In the genomic region with DNA sequence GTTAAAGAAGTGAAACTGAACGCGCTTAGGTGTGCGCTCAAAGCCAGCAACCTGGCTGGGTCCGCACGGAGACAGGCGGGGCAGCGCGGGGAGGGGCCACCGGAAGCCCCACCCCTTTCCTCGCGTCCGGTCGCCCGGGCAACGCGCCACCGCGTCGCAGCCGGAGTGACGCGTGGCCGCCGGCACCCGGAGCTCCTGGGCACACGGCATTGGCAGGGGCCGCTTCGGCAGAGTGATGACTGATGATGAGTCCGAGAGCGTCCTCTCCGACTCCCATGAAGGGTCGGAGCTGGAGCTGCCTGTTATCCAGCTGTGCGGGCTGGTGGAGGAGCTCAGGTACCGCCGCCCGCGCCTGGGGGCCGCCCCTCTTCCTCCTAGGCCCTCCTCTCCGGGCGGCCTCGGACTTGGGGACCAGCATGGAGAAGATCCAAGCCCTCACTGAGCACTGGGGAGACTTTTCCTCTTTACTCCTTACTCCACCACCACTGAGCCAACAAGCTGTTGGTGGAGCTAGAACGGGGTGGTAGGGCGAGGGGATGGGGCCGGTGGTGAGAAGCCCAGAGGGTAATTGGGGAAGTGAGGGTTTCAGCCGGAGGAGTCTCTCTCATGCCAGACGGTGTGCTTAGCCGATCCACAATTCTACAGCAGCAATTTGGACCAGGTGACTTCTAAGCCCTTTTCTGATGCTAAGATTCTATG, we compare ENCODE assay signal across 8 cellular contexts. TPM values are rescaled to one million over a fixed set of nuclear protein-coding genes. Genes with fewer than 3 reads are reported as not detected.
DNase-seq lines count a peak whose midpoint lies in the region; ATAC-seq and TF ChIP-seq lines count a peak whose summit lies in the region.

No MANE protein-coding gene starts in this region.

- no peak overlapping the region for H3K23ac ChIP-seq in mesendoderm (ENCODE audit: low read length)

- no peaks in the 10 kb centered on the region for H3K79me1 ChIP-seq in mesendoderm (ENCODE audit: low read length)

- peak; percentile 49 for TF ChIP-seq POLR2A in GM19099 (IDR thresholded peaks at IDR 0.05; ENCODE audit: extremely low read depth, insufficient read length, low read depth)

- H3K27me3 Mint-ChIP-seq in activated CD8-positive, alpha-beta T cell treated with anti-CD3 and anti-CD28 coated beads for 36 hours: peaks cover 3% of the 10 kb centered on the region

- DNase-seq in NCI-H748 (lab: John Stamatoyannopoulos, UW; ENCODE audit: unreplicated experiment): peak; percentile 82
- peak; percentile 87 for DNase-seq in activated CD8-positive, alpha-beta T cell treated with anti-CD3 and anti-CD28 coated beads for 36 hours
- peak; percentile 75 to 77 (median 75) for DNase-seq in effector memory CD4-positive, alpha-beta T cell
- DNase-seq in mesendoderm: peak; percentile 95
- DNase-seq in stimulated activated CD8-positive, alpha-beta memory T cell treated with anti-CD3 and anti-CD28 coated beads, Interleukin-12 subunit alpha, Interleukin-12 subunit beta, amount 100 ng/mL, for 24 hours (ENCODE audit: extremely low read depth): peak; percentile 52

- intact Hi-C loops in activated CD8-positive, alpha-beta T cell treated with anti-CD3 and anti-CD28 coated beads for 36 hours (cut with micrococcal nuclease): no loop called here

- H3K27me3 ChIP-seq in BLaER1 treated with 17β-estradiol and CSF1 and Interleukin-3, amounts not matched to agents 10 nM and 100 nM: no peaks in the 10 kb centered on the region
- H3K27me3 ChIP-seq in effector memory CD4-positive, alpha-beta T cell (replicated peaks; ENCODE audit: control insufficient read depth, insufficient read depth, low read length, poor library complexity, severe bottlenecking): no peaks in the 10 kb centered on the region
- no peaks in the 10 kb centered on the region for H3K27me3 ChIP-seq in mesendoderm (ENCODE audit: insufficient read depth, low read length, poor library complexity)

- no peaks in the 10 kb centered on the region for H3K9me3 ChIP-seq in BLaER1 treated with 17β-estradiol and CSF1 and Interleukin-3, amounts not matched to agents 10 nM and 100 nM (replicated peaks in 1 of 11)
- no peaks in the 10 kb centered on the region for H3K9me3 ChIP-seq in effector memory CD4-positive, alpha-beta T cell (ENCODE audit: control insufficient read depth, low read length)

- peak overlapping the region; percentile 82 for H3K27ac Mint-ChIP-seq in activated CD8-positive, alpha-beta T cell treated with anti-CD3 and anti-CD28 coated beads for 36 hours

- H3K9me3 Mint-ChIP-seq in activated CD8-positive, alpha-beta T cell treated with anti-CD3 and anti-CD28 coated beads for 36 hours: no peaks in the 10 kb centered on the region

- H3K79me2 ChIP-seq in mesendoderm (ENCODE audit: control insufficient read depth, insufficient read depth, low read length): no peaks in the 10 kb centered on the region

- no peak overlapping the region for H2AK5ac ChIP-seq in mesendoderm (ENCODE audit: low read length)

- TF ChIP-seq CTCF in activated CD8-positive, alpha-beta T cell treated with anti-CD3 and anti-CD28 coated beads for 36 hours (IDR thresholded peaks at IDR 0.05): no peak

- no peaks in the 10 kb centered on the region for H3K36me3 Mint-ChIP-seq in activated CD8-positive, alpha-beta T cell treated with anti-CD3 and anti-CD28 coated beads for 36 hours (ENCODE audit: low read depth)

- POLR2A ChIA-PET in activated CD8-positive, alpha-beta T cell treated with anti-CD3 and anti-CD28 coated beads for 36 hours (lab: Charles Lee): interaction anchor here (1.0 to 2.2 kb wide), 6 partner anchors 8 to 142 kb away, joined by 3 to 5 read pairs (median 4); a partner anchor contains a TSS

- H3K36me3 ChIP-seq in BLaER1 treated with 17β-estradiol and CSF1 and Interleukin-3, amounts not matched to agents 10 nM and 100 nM: no peaks in the 10 kb centered on the region
- H3K36me3 ChIP-seq in effector memory CD4-positive, alpha-beta T cell (ENCODE audit: control insufficient read depth, insufficient read depth, low read length): no peaks in the 10 kb centered on the region
- no peaks in the 10 kb centered on the region for H3K36me3 ChIP-seq in mesendoderm (ENCODE audit: control insufficient read depth, insufficient read depth, low read length)

- peak overlapping the region; percentile 62 to 84 (median 74) for H3K4me3 ChIP-seq in BLaER1 treated with 17β-estradiol and CSF1 and Interleukin-3, amounts not matched to agents 10 nM and 100 nM
- peak overlapping the region; percentile 68 for H3K4me3 ChIP-seq in effector memory CD4-positive, alpha-beta T cell (ENCODE audit: insufficient read depth, low read depth, low read length, poor library complexity, severe bottlenecking)
- peak overlapping the region; percentile 76 for H3K4me3 ChIP-seq in mesendoderm (ENCODE audit: low read length)

- H2BK120ac ChIP-seq in mesendoderm (ENCODE audit: low read depth, low read length): no peak overlapping the region

- H4K5ac ChIP-seq in mesendoderm (ENCODE audit: low read length): no peak overlapping the region

- no peak overlapping the region for H2BK15ac ChIP-seq in mesendoderm (replicated peaks; ENCODE audit: low read depth)

- CTCF ChIA-PET in activated CD8-positive, alpha-beta T cell treated with anti-CD3 and anti-CD28 coated beads for 36 hours (lab: Charles Lee): interaction anchor here (0.7 to 1.8 kb wide), 5 partner anchors 10 to 152 kb away, joined by 3 to 6 read pairs (median 4); no protein-coding TSS in a partner anchor

- no CpG with 5 or more reads among the region's 47 CpGs for WGBS in mesendoderm (ENCODE audit: extremely low coverage, insufficient coverage, low lambda C conversion rate)

- no peak overlapping the region for H3K4ac ChIP-seq in mesendoderm (ENCODE audit: low read depth, low read length)

- H4K8ac ChIP-seq in mesendoderm (ENCODE audit: low read depth, low read length): no peak overlapping the region

- H3K27ac ChIP-seq in BLaER1 treated with 17β-estradiol and CSF1 and Interleukin-3, amounts not matched to agents 10 nM and 100 nM: peak overlapping the region in 10 of 11 experiments; percentile 41 to 76 (median 55); a peak in 17 of 22 replicates
- H3K27ac ChIP-seq in effector memory CD4-positive, alpha-beta T cell (ENCODE audit: insufficient read depth, low read length, poor library complexity, severe bottlenecking): peak overlapping the region; percentile 12
- no peak overlapping the region for H3K27ac ChIP-seq in mesendoderm (ENCODE audit: low read depth, low read length)

- H3K18ac ChIP-seq in mesendoderm (ENCODE audit: low read length): no peak overlapping the region

- H3K4me1 Mint-ChIP-seq in activated CD8-positive, alpha-beta T cell treated with anti-CD3 and anti-CD28 coated beads for 36 hours (ENCODE audit: low read depth): peaks cover 6% of the 10 kb centered on the region

- peak overlapping the region; percentile 81 to 96 (median 85) for H3K4me2 ChIP-seq in BLaER1 treated with 17β-estradiol and CSF1 and Interleukin-3, amounts not matched to agents 10 nM and 100 nM
- peak overlapping the region; percentile 84 for H3K4me2 ChIP-seq in mesendoderm (ENCODE audit: low read length)

- no peaks in the 10 kb centered on the region for H4K20me1 ChIP-seq in BLaER1 treated with 17β-estradiol and CSF1 and Interleukin-3, amounts not matched to agents 10 nM and 100 nM

- H3K4me1 ChIP-seq in BLaER1 treated with 17β-estradiol and CSF1 and Interleukin-3, amounts not matched to agents 10 nM and 100 nM: peaks cover 0 to 15% (median 13%) of the 10 kb centered on the region in 10 experiments; a peak in 13 of 20 replicates
- H3K4me1 ChIP-seq in effector memory CD4-positive, alpha-beta T cell (ENCODE audit: control insufficient read depth, insufficient read depth, low read length, poor library complexity, severe bottlenecking): peaks cover 5% of the 10 kb centered on the region
- H3K4me1 ChIP-seq in mesendoderm (ENCODE audit: control insufficient read depth, low read depth, low read length): no peaks in the 10 kb centered on the region

- peak overlapping the region; percentile 88 for H3K4me3 Mint-ChIP-seq in activated CD8-positive, alpha-beta T cell treated with anti-CD3 and anti-CD28 coated beads for 36 hours

- H3K9ac ChIP-seq in BLaER1 treated with 17β-estradiol and CSF1 and Interleukin-3, amounts not matched to agents 10 nM and 100 nM: peak overlapping the region; percentile 62 to 83 (median 75)
- peak overlapping the region; percentile 85 for H3K9ac ChIP-seq in mesendoderm (ENCODE audit: low read length)

- peak; percentile 94 for ATAC-seq in HG03342 (IDR thresholded peaks at IDR 0.05; ENCODE audit: unreplicated experiment)
- ATAC-seq in activated CD8-positive, alpha-beta T cell treated with anti-CD3 and anti-CD28 coated beads for 36 hours: peak; percentile 99

- H2BK5ac ChIP-seq in mesendoderm (ENCODE audit: low read length): no peak overlapping the region

- H3K56ac ChIP-seq in mesendoderm (ENCODE audit: low read length): peak overlapping the region; percentile 94

RNA-seq across cellular contexts. Expression of a gene that starts 44.9 kb away (rescaled TPM):
- not detected for total RNA-seq in activated CD8-positive, alpha-beta T cell treated with anti-CD3 and anti-CD28 coated beads for 36 hours
- not detected for polyA plus RNA-seq in mesendoderm (2013, experiment 1 of 2)
- polyA plus RNA-seq in mesendoderm (2013, experiment 2 of 2): not detected

RNA-seq across cellular contexts. Expression of a gene that starts 52.0 kb away (rescaled TPM):
- total RNA-seq in activated CD8-positive, alpha-beta T cell treated with anti-CD3 and anti-CD28 coated beads for 36 hours: 10 to 100 TPM; 97.5 to 99.0 TPM
- polyA plus RNA-seq in mesendoderm (2013, experiment 1 of 2): 63.2 TPM
- 63.0 TPM for polyA plus RNA-seq in mesendoderm (2013, experiment 2 of 2)
